16 cellular contexts compared by ENCODE assay signal in genomic region chr7:44712012-44712411, GRCh38. TPM values are rescaled to one million over a fixed set of nuclear protein-coding genes. Genes with fewer than 3 reads are reported as not detected.
DNase-seq lines count a peak whose midpoint lies in the region; ATAC-seq, FAIRE-seq and TF ChIP-seq lines count a peak whose summit lies in the region.
"Had no signal": no experiment of that assay in that cellular context is flagged by ENCODE, and none has a peak within 500 bp of the region (broad histone marks: within the 10 kb centered on the region; RNA-seq: fewer than 3 reads in every experiment).

No MANE protein-coding gene starts in this region.

- H3K4me1 ChIP-seq in CD4-positive, CD25-positive, alpha-beta regulatory T cell (ENCODE audit: control insufficient read depth, insufficient read depth, low read length, poor library complexity, severe bottlenecking), result peaks cover 7% of the 10 kb centered on the region
- H3K4me1 ChIP-seq in DND-41 (ENCODE audit: insufficient read depth, low read length) (no peaks in the 10 kb centered on the region), HepG2 (ENCODE audit: insufficient read depth, low read length) (peaks cover 42% of the 10 kb centered on the region)
- H3K4me1 ChIP-seq: BE2C, SJSA1 had no signal

- H3K9ac ChIP-seq in DND-41 (ENCODE audit: low read depth, low read length), result no peak overlapping the region
- H3K9ac ChIP-seq in HepG2 (ENCODE audit: insufficient read depth, low read depth, low read length), result no peak overlapping the region

- H3K4me2 ChIP-seq in DND-41 (ENCODE audit: insufficient read depth, low read length), result no peak overlapping the region
- peak overlapping the region; percentile 64 for H3K4me2 ChIP-seq in HepG2 (ENCODE audit: low read depth, low read length)

- H3K36me3 Mint-ChIP-seq in CD4-positive, CD25-positive, alpha-beta regulatory T cell, result peaks cover 12% of the 10 kb centered on the region
- peaks cover 8% of the 10 kb centered on the region for H3K36me3 Mint-ChIP-seq in activated CD8-positive, alpha-beta T cell treated with anti-CD3 and anti-CD28 coated beads for 36 hours (ENCODE audit: low read depth)

- FAIRE-seq in HepG2 (lab: Jason Lieb, UNC), result peak; percentile 70

- no peak overlapping the region for H3K4me3 ChIP-seq in CD4-positive, CD25-positive, alpha-beta regulatory T cell (ENCODE audit: low read depth, low read length)
- no peak overlapping the region for H3K4me3 ChIP-seq in DND-41 (ENCODE audit: low read depth in 1 of 2, low read length in 2 of 2)
- H3K4me3 ChIP-seq in HepG2 (replicated peaks in 1 of 3; ENCODE audit: insufficient read depth in 1 of 3, low read depth in 2 of 3, low read length in 3 of 3), result peak overlapping the region in 1 of 3 experiments; percentile 32; a peak in 2 of 6 replicates
- H3K4me3 ChIP-seq: lung, ovary, SJSA1 had no signal

- H3K4me3 Mint-ChIP-seq in CD4-positive, CD25-positive, alpha-beta regulatory T cell, result no peak overlapping the region
- H3K4me3 Mint-ChIP-seq in activated CD8-positive, alpha-beta T cell treated with anti-CD3 and anti-CD28 coated beads for 36 hours, result no peak overlapping the region
- H3K4me3 Mint-ChIP-seq: H9 had no signal

- TF ChIP-seq RAD21 in HepG2 (CRISPR knock-in tag; IDR thresholded peaks at IDR 0.05), result no peak

- no peak for DNase-seq in CD4-positive, CD25-positive, alpha-beta regulatory T cell
- DNase-seq in DND-41 (no peak), HepG2 (ENCODE audit: low spot score) (peak; percentile 77), NCI-H748 treated with DMSO at 0.1 percent for 48 hours (lab: John Stamatoyannopoulos, UW) (no peak), Kasumi-1 (lab: John Stamatoyannopoulos, UW) (no peak), MV-4-11 (lab: John Stamatoyannopoulos, UW) (no peak)
- DNase-seq in activated CD8-positive, alpha-beta T cell treated with anti-CD3 and anti-CD28 coated beads for 36 hours, result no peak
- no peak for DNase-seq in stimulated activated naive CD4-positive, alpha-beta T cell (lab: John Stamatoyannopoulos, UW)
- DNase-seq: BE2C; GDM1; H9; NCI-H1436; ovary; stimulated activated CD4-positive, alpha-beta T cell treated with anti-CD3 and anti-CD28 coated beads, Interleukin-2, amount 100 ng/mL, for 24 hours had no signal

- peak overlapping the region; percentile 56 for H3K27ac ChIP-seq in CD4-positive, CD25-positive, alpha-beta regulatory T cell (ENCODE audit: insufficient read depth, low read length, poor library complexity, severe bottlenecking)
- H3K27ac ChIP-seq in DND-41 (ENCODE audit: low read length) (no peak overlapping the region), HepG2 (ENCODE audit: extremely low read length, insufficient read depth, low read length) (peak overlapping the region; percentile 6)
- H3K27ac ChIP-seq: ovary, SJSA1 had no signal

- TF ChIP-seq EP300 in HepG2 (IDR thresholded peaks at IDR 0.05; ENCODE audit: low read depth in 2 of 2, low read length in 2 of 2) (peak in 1 of 2 experiments; percentile 26; a peak in 1 of 4 replicates), HepG2 (CRISPR knock-in tag; IDR thresholded peaks at IDR 0.05; ENCODE audit: borderline replicate concordance) (no peak)

- CTCF ChIA-PET in activated CD8-positive, alpha-beta T cell treated with anti-CD3 and anti-CD28 coated beads for 36 hours (lab: Charles Lee), result no interaction called here
- CTCF ChIA-PET in HepG2 (lab: Yijun Ruan, JAX; ENCODE audit: low intra/inter-chr PET ratio, low total read pairs), result no interaction called here

- no peak for TF ChIP-seq POLR2A in HepG2 (IDR thresholded peaks at IDR 0.05; ENCODE audit: insufficient read depth in 1 of 2, low read depth in 2 of 2, low read length in 2 of 2)

- no peaks in the 10 kb centered on the region for H3K9me3 ChIP-seq in CD4-positive, CD25-positive, alpha-beta regulatory T cell (ENCODE audit: control insufficient read depth in 2 of 2, low read length in 2 of 2)
- H3K9me3 ChIP-seq in DND-41 (ENCODE audit: insufficient read depth, low read length, severe bottlenecking) (no peaks in the 10 kb centered on the region), HepG2 (ENCODE audit: low read length) (no peaks in the 10 kb centered on the region)
- H3K9me3 ChIP-seq: BE2C, ovary, SJSA1 had no signal

- BruUV-seq in HepG2 (replicated peaks; lab: Mats Ljungman, UMichigan), result no TSS peak

- H3K27ac Mint-ChIP-seq in CD4-positive, CD25-positive, alpha-beta regulatory T cell, result peak overlapping the region; percentile 37 to 84 (median 74)
- peak overlapping the region; percentile 25 for H3K27ac Mint-ChIP-seq in activated CD8-positive, alpha-beta T cell treated with anti-CD3 and anti-CD28 coated beads for 36 hours

- WGBS in HepG2 (ENCODE audit: low lambda C conversion rate), result 1% methylated on average over 5 of the region's 5 CpGs

- H3K9me3 Mint-ChIP-seq in CD4-positive, CD25-positive, alpha-beta regulatory T cell, result peaks cover 0 to 1% (median 0%) of the 10 kb centered on the region in 7 donors
- H3K9me3 Mint-ChIP-seq in activated CD8-positive, alpha-beta T cell treated with anti-CD3 and anti-CD28 coated beads for 36 hours, result no peaks in the 10 kb centered on the region
- H3K9me3 Mint-ChIP-seq: H9 had no signal

- H3K27me3 ChIP-seq in CD4-positive, CD25-positive, alpha-beta regulatory T cell (ENCODE audit: control insufficient read depth, insufficient read depth, low read length), result no peaks in the 10 kb centered on the region
- H3K27me3 ChIP-seq in DND-41 (ENCODE audit: insufficient read depth, low read length, poor library complexity) (no peaks in the 10 kb centered on the region), HepG2 (ENCODE audit: control insufficient read depth in 1 of 2, insufficient read depth in 2 of 2, low read length in 2 of 2) (no peaks in the 10 kb centered on the region)
- H3K27me3 ChIP-seq: BE2C, ovary, SJSA1 had no signal

- TF ChIP-seq CTCF in DND-41 (IDR thresholded peaks at IDR 0.05; ENCODE audit: borderline replicate concordance, extremely low read depth, low read length, poor library complexity, severe bottlenecking) (no peak), HepG2 (CRISPR knock-in tag; IDR thresholded peaks at IDR 0.05) (no peak)
- TF ChIP-seq CTCF in activated CD8-positive, alpha-beta T cell treated with anti-CD3 and anti-CD28 coated beads for 36 hours (IDR thresholded peaks at IDR 0.05), result no peak

- intact Hi-C loops in activated CD8-positive, alpha-beta T cell treated with anti-CD3 and anti-CD28 coated beads for 36 hours (cut with micrococcal nuclease), result no loop called here
- intact Hi-C loops in HepG2 (cut with micrococcal nuclease; ENCODE audit: unreplicated experiment), result no loop called here

- H3K79me2 ChIP-seq in DND-41 (ENCODE audit: insufficient read depth, low read length) (no peaks in the 10 kb centered on the region), HepG2 (ENCODE audit: insufficient read depth, low read length) (no peaks in the 10 kb centered on the region)

- H2AFZ ChIP-seq in DND-41 (ENCODE audit: low read depth, low read length) (no peak overlapping the region), HepG2 (ENCODE audit: low read length) (no peak overlapping the region)

- POLR2A ChIA-PET in activated CD8-positive, alpha-beta T cell treated with anti-CD3 and anti-CD28 coated beads for 36 hours (lab: Charles Lee), result no interaction called here
- POLR2A ChIA-PET in HepG2 (lab: Yijun Ruan, JAX), result no interaction called here

- H3K36me3 ChIP-seq in CD4-positive, CD25-positive, alpha-beta regulatory T cell (ENCODE audit: control insufficient read depth, insufficient read depth, low read length), result peaks cover 25% of the 10 kb centered on the region
- H3K36me3 ChIP-seq in DND-41 (ENCODE audit: insufficient read depth, low read length) (peaks cover 25% of the 10 kb centered on the region), HepG2 (replicated peaks in 1 of 2; ENCODE audit: control insufficient read depth in 1 of 2, insufficient read depth in 2 of 2, low read length in 2 of 2) (peaks cover 4 to 9% of the 10 kb centered on the region in 2 experiments; a peak in 2 of 5 replicates)
- H3K36me3 ChIP-seq: ovary had no signal

- in situ Hi-C loops in HepG2 (cut with HindIII; ENCODE audit: extremely low pct_ligation_motif_present, low pct_unique_long_range_greater_than_20kb), result no loop called here

- H4K20me1 ChIP-seq in DND-41 (ENCODE audit: insufficient read depth, low read length), result no peaks in the 10 kb centered on the region
- H4K20me1 ChIP-seq in HepG2 (ENCODE audit: insufficient read depth, low read length), result no peaks in the 10 kb centered on the region

- ATAC-seq in CD4-positive, CD25-positive, alpha-beta regulatory T cell (ENCODE audit: low read depth in 2 of 2), result no peak
- peak; percentile 29; the same call in 1 of the 3 replicates for ATAC-seq in DND-41 (ENCODE audit: insufficient read depth, low read depth)
- no peak for ATAC-seq in activated CD8-positive, alpha-beta T cell treated with anti-CD3 and anti-CD28 coated beads for 36 hours
- ATAC-seq in HepG2, result peak; percentile 81

- H3K27me3 Mint-ChIP-seq in CD4-positive, CD25-positive, alpha-beta regulatory T cell, result no peaks in the 10 kb centered on the region
- no peaks in the 10 kb centered on the region for H3K27me3 Mint-ChIP-seq in activated CD8-positive, alpha-beta T cell treated with anti-CD3 and anti-CD28 coated beads for 36 hours

- H3K4me1 Mint-ChIP-seq in CD4-positive, CD25-positive, alpha-beta regulatory T cell, result peaks cover 0 to 21% (median 10%) of the 10 kb centered on the region in 4 donors
- H3K4me1 Mint-ChIP-seq in activated CD8-positive, alpha-beta T cell treated with anti-CD3 and anti-CD28 coated beads for 36 hours (ENCODE audit: low read depth), result peaks cover 4% of the 10 kb centered on the region

RNA-seq across cellular contexts. Expression of gene ZMIZ2, which starts 36.6 kb away (rescaled TPM):
- 110 TPM for total RNA-seq in CD4-positive, CD25-positive, alpha-beta regulatory T cell
- polyA plus RNA-seq in CD4-positive, CD25-positive, alpha-beta regulatory T cell, result 1 to 10 TPM; 2.9 to 5.0 (median 4.4) TPM
- total RNA-seq in activated CD8-positive, alpha-beta T cell treated with anti-CD3 and anti-CD28 coated beads for 36 hours, result 100 to 1,000 TPM; 131 to 134 TPM
- 4.1 and 4.9 TPM in 2 replicates for total RNA-seq in HepG2 (2016; rRNA removed; fragmentation: Illumina TruSeq; extraction: Trizol)
- total RNA-seq in HepG2 (2016; cell fraction: cytosol; rRNA removed; fragmentation: Illumina TruSeq; extraction: Trizol; ENCODE audit: low read depth), result 5.1 and 5.7 TPM in 2 replicates
- total RNA-seq in HepG2 (2016; cell fraction: insoluble cytoplasmic fraction; rRNA removed; fragmentation: Illumina TruSeq; extraction: Trizol), result 3.1 and 6.7 TPM in 2 replicates
- 5.7 and 7.3 TPM in 2 replicates for total RNA-seq in HepG2 (2016; cell fraction: membrane; rRNA removed; fragmentation: Illumina TruSeq; extraction: Trizol)
- 10.0 and 10.4 TPM in 2 replicates for total RNA-seq in HepG2 (2016; cell fraction: nucleus; rRNA removed; fragmentation: Illumina TruSeq; extraction: Trizol)
- 7.9 and 9.7 TPM in 2 replicates for polyA plus RNA-seq in HepG2 (2011; rRNA removed)
- 1.1 and 1.8 TPM in 2 replicates for polyA plus RNA-seq in HepG2 (2011; cell fraction: cytosol; rRNA removed)
- polyA plus RNA-seq in HepG2 (2011; cell fraction: nucleus; rRNA removed), result 68.3 and 74.7 TPM in 2 replicates
- polyA plus RNA-seq in HepG2 (2012), result 12.0 and 15.7 TPM in 2 replicates
- 2.6 and 3.0 TPM in 2 replicates for polyA plus RNA-seq in HepG2 (2016; cell fraction: cytosol; fragmentation: Illumina TruSeq; extraction: Trizol; ENCODE audit: low read depth)
- 6.4 and 10.1 TPM in 2 replicates for polyA plus RNA-seq in HepG2 (2016; cell fraction: insoluble cytoplasmic fraction; fragmentation: Illumina TruSeq; extraction: Trizol; ENCODE audit: low read depth)
- 8.9 and 10.4 TPM in 2 replicates for polyA plus RNA-seq in HepG2 (2016; cell fraction: membrane; fragmentation: Illumina TruSeq; extraction: Trizol; ENCODE audit: low read depth)
- 47.2 and 57.0 TPM in 2 replicates for polyA plus RNA-seq in HepG2 (2016; cell fraction: nucleus; fragmentation: Illumina TruSeq; extraction: Trizol; ENCODE audit: insufficient read depth, low read depth)
- 17.5 and 23.0 TPM in 2 replicates for polyA minus RNA-seq in HepG2 (2011; rRNA and poly(A)+ RNA removed; ENCODE audit: low replicate concordance)
- polyA minus RNA-seq in HepG2 (2011; cell fraction: cytosol; rRNA and poly(A)+ RNA removed), result 2.9 and 4.7 TPM in 2 replicates
- 34.2 and 43.8 TPM in 2 replicates for polyA minus RNA-seq in HepG2 (2011; cell fraction: nucleus; rRNA and poly(A)+ RNA removed)

Comparison
In these comparisons a context has a peak if more than half of its experiments do, and no peak if none do; other contexts are left out.
1. ATAC-seq: peak in DND-41 (single experiment) and HepG2 (single experiment); none in CD4-positive, CD25-positive, alpha-beta regulatory T cell (0 of 2) and activated CD8-positive, alpha-beta T cell treated with anti-CD3 and anti-CD28 coated beads for 36 hours (single experiment).